In genomic region chr5:66255702-66256101, GRCh38 we compare ENCODE assay signal across 17 cellular contexts.
"Had no signal": no experiment of that assay in that cellular context is flagged by ENCODE, and none has a peak within 500 bp of the region (broad histone marks: within the 10 kb centered on the region; RNA-seq: fewer than 3 reads in every experiment).

No MANE protein-coding gene starts in this region.

- H3K4me3 ChIP-seq: cardiac muscle cell, gastrocnemius medialis, heart right ventricle, left lung, sigmoid colon, stomach, thoracic aorta had no signal

- FAIRE-seq: colon had no signal

- ATAC-seq: activated T-helper 17 cell treated with anti-CD3 and anti-CD28 coated beads, Interleukin-2, amount 50 U/mL, for 72 hours; gastrocnemius medialis; heart right ventricle; left lung; WTC11 had no signal

- H3K27ac Mint-ChIP-seq: activated CD4-positive, alpha-beta T cell treated with anti-CD3 and anti-CD28 coated beads, Interleukin-2, amount 10 ng/mL, durations not matched to agents 7 days and 5 days; activated naive CD4-positive, alpha-beta T cell treated with anti-CD3 and anti-CD28 coated beads, Interleukin-2, amount 10 ng/mL, durations not matched to agents 7 days and 5 days; activated T-helper 17 cell treated with anti-CD3 and anti-CD28 coated beads, Interleukin-2, amount 50 U/mL, for 72 hours; WTC11 had no signal

- H3K36me3 ChIP-seq: cardiac muscle cell, gastrocnemius medialis, heart right ventricle, left lung, sigmoid colon, stomach, thoracic aorta had no signal

- H3K9me3 Mint-ChIP-seq: activated CD4-positive, alpha-beta T cell treated with anti-CD3 and anti-CD28 coated beads, Interleukin-2, amount 10 ng/mL, durations not matched to agents 7 days and 5 days; activated naive CD4-positive, alpha-beta T cell treated with anti-CD3 and anti-CD28 coated beads, Interleukin-2, amount 10 ng/mL, durations not matched to agents 7 days and 5 days; activated T-helper 17 cell treated with anti-CD3 and anti-CD28 coated beads, Interleukin-2, amount 50 U/mL, for 72 hours had no signal

- H3K27me3 Mint-ChIP-seq: activated CD4-positive, alpha-beta T cell treated with anti-CD3 and anti-CD28 coated beads, Interleukin-2, amount 10 ng/mL, durations not matched to agents 7 days and 5 days; activated T-helper 17 cell treated with anti-CD3 and anti-CD28 coated beads, Interleukin-2, amount 50 U/mL, for 72 hours had no signal

- DNase-seq: activated CD4-positive, alpha-beta T cell treated with anti-CD3 and anti-CD28 coated beads, Interleukin-2, amount 10 ng/mL, durations not matched to agents 7 days and 5 days; activated CD8-positive, alpha-beta memory T cell treated with anti-CD3 and anti-CD28 coated beads for 24 hours; activated naive CD4-positive, alpha-beta T cell treated with anti-CD3 and anti-CD28 coated beads, Interleukin-2, amount 10 ng/mL, durations not matched to agents 7 days and 5 days; effector CD4-positive, alpha-beta T cell; gastrocnemius medialis; heart right ventricle; islet precursor cell; left lung; mesenchymal stem cell; sigmoid colon; stomach; T1000 had no signal

- H3K27me3 ChIP-seq: cardiac muscle cell, gastrocnemius medialis, heart right ventricle, left lung, sigmoid colon, stomach had no signal

- H3K4me1 Mint-ChIP-seq: activated naive CD4-positive, alpha-beta T cell treated with anti-CD3 and anti-CD28 coated beads, Interleukin-2, amount 10 ng/mL, durations not matched to agents 7 days and 5 days; activated T-helper 17 cell treated with anti-CD3 and anti-CD28 coated beads, Interleukin-2, amount 50 U/mL, for 72 hours had no signal

- H3K4me1 ChIP-seq: gastrocnemius medialis, heart right ventricle, left lung, sigmoid colon, stomach had no signal

- H3K36me3 Mint-ChIP-seq: activated naive CD4-positive, alpha-beta T cell treated with anti-CD3 and anti-CD28 coated beads, Interleukin-2, amount 10 ng/mL, durations not matched to agents 7 days and 5 days; WTC11 had no signal

- H3K4me3 Mint-ChIP-seq: activated CD4-positive, alpha-beta T cell treated with anti-CD3 and anti-CD28 coated beads, Interleukin-2, amount 10 ng/mL, durations not matched to agents 7 days and 5 days; activated naive CD4-positive, alpha-beta T cell treated with anti-CD3 and anti-CD28 coated beads, Interleukin-2, amount 10 ng/mL, durations not matched to agents 7 days and 5 days; activated T-helper 17 cell treated with anti-CD3 and anti-CD28 coated beads, Interleukin-2, amount 50 U/mL, for 72 hours; WTC11 had no signal

- H3K9me3 ChIP-seq: gastrocnemius medialis, heart right ventricle, sigmoid colon, stomach, thoracic aorta had no signal

- H3K27ac ChIP-seq: cardiac muscle cell, gastrocnemius medialis, heart right ventricle, left lung, sigmoid colon, stomach, thoracic aorta had no signal
